ENCODE assay signal across 9 cellular contexts in genomic region chr7:122137291-122138077, GRCh38. TPM values are rescaled to one million over a fixed set of nuclear protein-coding genes. Genes with fewer than 3 reads are reported as not detected.
DNase-seq lines count a peak whose midpoint lies in the region; ATAC-seq and TF ChIP-seq lines count a peak whose summit lies in the region.
"Had no signal": no experiment of that assay in that cellular context is flagged by ENCODE, and none has a peak within 500 bp of the region (broad histone marks: within the 10 kb centered on the region; RNA-seq: fewer than 3 reads in every experiment).

No MANE protein-coding gene starts in this region.

- H3K4me1 Mint-ChIP-seq in activated T-cell treated with anti-CD3 and anti-CD28 coated beads, Interleukin-2, amount 50 U/mL, for 24 hours (ENCODE audit: low read depth), result peaks cover 14% of the 10 kb centered on the region

- no peaks in the 10 kb centered on the region for H3K36me3 ChIP-seq in transverse colon

- TF ChIP-seq POLR2A in transverse colon (IDR thresholded peaks at IDR 0.05), result no peak

- intact Hi-C loops in transverse colon (cut with DNase I; ENCODE audit: low total_unique reads), result no loop called here

- H3K4me3 ChIP-seq in astrocyte of the spinal cord (ENCODE audit: low read depth, low read length), result peak overlapping the region; percentile 34
- H3K4me3 ChIP-seq in transverse colon, result peak overlapping the region in 3 of 4 donors; percentile 5 to 31 (median 14)

- no peak for TF ChIP-seq EP300 in transverse colon (IDR thresholded peaks at IDR 0.05; ENCODE audit: low read depth)

- no peaks in the 10 kb centered on the region for H3K36me3 Mint-ChIP-seq in activated T-cell treated with anti-CD3 and anti-CD28 coated beads, Interleukin-2, amount 50 U/mL, for 24 hours (ENCODE audit: low read depth)

- peak overlapping the region; percentile 38 for H3K4me3 Mint-ChIP-seq in activated T-cell treated with anti-CD3 and anti-CD28 coated beads, Interleukin-2, amount 50 U/mL, for 24 hours

- ATAC-seq in HG03139 (IDR thresholded peaks at IDR 0.05; ENCODE audit: unreplicated experiment), result no peak

- WGBS in transverse colon (ENCODE audit: low coverage in 1 of 2), 2 donors, result 46 to 52% methylated on average over 5 of the region's 5 CpGs

- H3K27me3 ChIP-seq in transverse colon, result no peaks in the 10 kb centered on the region

- no peak for TF ChIP-seq CTCF in astrocyte of the spinal cord (IDR thresholded peaks at IDR 0.05; ENCODE audit: low read depth, low read length)
- TF ChIP-seq CTCF in transverse colon (IDR thresholded peaks at IDR 0.05), result no peak

- peaks cover 0 to 29% (median 4%) of the 10 kb centered on the region in 4 donors for H3K4me1 ChIP-seq in transverse colon

- H3K27ac ChIP-seq in transverse colon, result no peak overlapping the region

- H3K27me3 Mint-ChIP-seq in activated T-cell treated with anti-CD3 and anti-CD28 coated beads, Interleukin-2, amount 50 U/mL, for 24 hours, result peaks cover 9% of the 10 kb centered on the region

- H3K9me3 Mint-ChIP-seq in activated T-cell treated with anti-CD3 and anti-CD28 coated beads, Interleukin-2, amount 50 U/mL, for 24 hours, result peaks cover 2% of the 10 kb centered on the region

- no peaks in the 10 kb centered on the region for H3K9me3 ChIP-seq in transverse colon

- no peak for DNase-seq in activated T-cell treated with anti-CD3 and anti-CD28 coated beads, Interleukin-2, amount 50 U/mL, for 24 hours
- no peak for DNase-seq in activated T-cell treated with anti-CD3 and anti-CD28 coated beads, Interleukin-2, amount 50 U/mL, for 1 hour
- peak; percentile 62 for DNase-seq in astrocyte of the spinal cord (ENCODE audit: low read depth, low spot score)
- DNase-seq in kidney tubule cell (ENCODE audit: low spot score), result peak; percentile 34
- DNase-seq in transverse colon, result no peak
- no peak for DNase-seq in NCI-H1048 (lab: John Stamatoyannopoulos, UW)
- DNase-seq in effector CD8-positive, alpha-beta T cell (lab: John Stamatoyannopoulos, UW), result no peak
- DNase-seq: anterior cingulate cortex had no signal

- no peak overlapping the region for H3K27ac Mint-ChIP-seq in activated T-cell treated with anti-CD3 and anti-CD28 coated beads, Interleukin-2, amount 50 U/mL, for 24 hours

- in situ Hi-C loops in astrocyte of the spinal cord (cut with HindIII; ENCODE audit: low sequenced_read_pairs), result no loop called here
- in situ Hi-C loops in transverse colon (cut with MboI; ENCODE audit: low pct_ligation_motif_present in 1 of 4, low pct_unique_long_range_greater_than_20kb in 1 of 4, low sequenced_read_pairs in 3 of 4), result no loop called here

RNA-seq across cellular contexts. Expression of gene AASS, which starts 6.6 kb away (rescaled TPM):
- total RNA-seq in transverse colon, result 10 to 100 TPM in 2 of 4 donors, 1 to 10 TPM in 2; 3.0 to 19.1 (median 9.6) TPM

Comparison
In these comparisons a context has a peak if more than half of its experiments do, and no peak if none do; other contexts are left out.
1. DNase-seq: peak in astrocyte of the spinal cord (single experiment) and kidney tubule cell (single experiment); none in activated T-cell treated with anti-CD3 and anti-CD28 coated beads, Interleukin-2, amount 50 U/mL, for 24 hours (single experiment), activated T-cell treated with anti-CD3 and anti-CD28 coated beads, Interleukin-2, amount 50 U/mL, for 1 hour (single experiment), transverse colon (single experiment), NCI-H1048 (single experiment) and effector CD8-positive, alpha-beta T cell (single experiment).